Comparison of ENCODE assay signal across 2 cellular contexts in the genomic region with DNA sequence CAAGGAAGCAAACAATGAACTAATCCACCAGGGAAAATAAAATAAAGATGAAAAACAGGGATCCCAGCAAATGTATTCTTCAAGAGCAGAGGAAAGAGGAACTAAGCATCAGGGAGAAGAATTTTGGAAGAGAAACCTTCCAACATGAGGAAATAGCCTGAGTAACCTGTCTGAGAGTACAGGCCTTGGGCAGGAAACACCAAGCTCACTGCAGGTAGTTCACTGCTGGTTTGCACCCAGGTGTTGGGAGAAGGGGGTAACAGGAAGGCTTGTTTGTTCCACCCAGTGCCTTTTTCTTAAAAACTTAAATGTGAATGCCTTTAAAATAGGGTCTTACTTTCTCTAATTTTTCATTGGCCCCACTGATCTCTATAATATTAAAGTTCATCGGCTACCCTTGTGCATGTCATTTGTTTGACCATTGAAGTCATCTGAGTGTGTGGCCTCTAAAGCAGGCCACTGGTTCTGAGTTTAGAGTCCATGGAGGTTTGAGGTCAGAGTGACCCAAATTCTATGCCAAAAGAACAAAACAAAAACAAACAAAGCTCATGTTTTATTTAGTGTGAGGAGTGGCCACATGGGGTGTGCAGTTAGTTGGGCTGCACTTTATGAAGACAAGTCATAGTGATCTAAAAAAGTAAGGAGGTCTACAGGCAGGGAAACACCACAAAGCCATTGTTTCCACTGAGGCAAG.
A peak's percentile ranks its signal among the peaks of the same experiment; 100 is the strongest.
TF ChIP-seq lines count a peak whose summit lies in the region.

No MANE protein-coding gene starts in this region.

TF ChIP-seq in liver, 16 proteins besides CTCF, POLR2A, EP300 and RAD21:
- TF ChIP-seq RXRA (IDR thresholded peaks at IDR 0.05) (peak; percentile 93 to 96), FOXA1 (IDR thresholded peaks at IDR 0.05) (no peak), HNF4A (conservative IDR thresholded peaks at IDR 0.05) (peak; percentile 91), GABPA (IDR thresholded peaks at IDR 0.05 in 1 of 2, conservative IDR thresholded peaks at IDR 0.05 in 1 of 2) (no peak), NR2F2 (IDR thresholded peaks at IDR 0.05) (peak; percentile 51), SP1 (IDR thresholded peaks at IDR 0.05) (peak; percentile 89), HNF4G (IDR thresholded peaks at IDR 0.05) (peak; percentile 61), FOXA2 (IDR thresholded peaks at IDR 0.05) (peak; percentile 44), TAF1 (conservative IDR thresholded peaks at IDR 0.05) (no peak), JUND (IDR thresholded peaks at IDR 0.05) (peak in 1 of 2 donors; percentile 49), YY1 (IDR thresholded peaks at IDR 0.05) (peak; percentile 74), EGR1 (IDR thresholded peaks at IDR 0.05; ENCODE audit: low read depth in 2 of 2) (peak in 1 of 2 donors; percentile 38)
- TF ChIP-seq, protein P1, sequence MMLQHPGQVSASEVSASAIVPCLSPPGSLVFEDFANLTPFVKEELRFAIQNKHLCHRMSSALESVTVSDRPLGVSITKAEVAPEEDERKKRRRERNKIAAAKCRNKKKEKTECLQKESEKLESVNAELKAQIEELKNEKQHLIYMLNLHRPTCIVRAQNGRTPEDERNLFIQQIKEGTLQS (IDR thresholded peaks at IDR 0.05) = no peak
- TF ChIP-seq, protein P2, sequence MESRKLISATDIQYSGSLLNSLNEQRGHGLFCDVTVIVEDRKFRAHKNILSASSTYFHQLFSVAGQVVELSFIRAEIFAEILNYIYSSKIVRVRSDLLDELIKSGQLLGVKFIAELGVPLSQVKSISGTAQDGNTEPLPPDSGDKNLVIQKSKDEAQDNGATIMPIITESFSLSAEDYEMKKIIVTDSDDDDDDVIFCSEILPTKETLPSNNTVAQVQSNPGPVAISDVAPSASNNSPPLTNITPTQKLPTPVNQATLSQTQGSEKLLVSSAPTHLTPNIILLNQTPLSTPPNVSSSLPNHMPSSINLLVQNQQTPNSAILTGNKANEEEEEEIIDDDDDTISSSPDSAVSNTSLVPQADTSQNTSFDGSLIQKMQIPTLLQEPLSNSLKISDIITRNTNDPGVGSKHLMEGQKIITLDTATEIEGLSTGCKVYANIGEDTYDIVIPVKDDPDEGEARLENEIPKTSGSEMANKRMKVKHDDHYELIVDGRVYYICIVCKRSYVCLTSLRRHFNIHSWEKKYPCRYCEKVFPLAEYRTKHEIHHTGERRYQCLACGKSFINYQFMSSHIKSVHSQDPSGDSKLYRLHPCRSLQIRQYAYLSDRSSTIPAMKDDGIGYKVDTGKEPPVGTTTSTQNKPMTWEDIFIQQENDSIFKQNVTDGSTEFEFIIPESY (IDR thresholded peaks at IDR 0.05) = peak; percentile 41
- TF ChIP-seq, protein P3, sequence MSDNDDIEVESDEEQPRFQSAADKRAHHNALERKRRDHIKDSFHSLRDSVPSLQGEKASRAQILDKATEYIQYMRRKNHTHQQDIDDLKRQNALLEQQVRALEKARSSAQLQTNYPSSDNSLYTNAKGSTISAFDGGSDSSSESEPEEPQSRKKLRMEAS (IDR thresholded peaks at IDR 0.05) = peak; percentile 65
- TF ChIP-seq, protein P4, sequence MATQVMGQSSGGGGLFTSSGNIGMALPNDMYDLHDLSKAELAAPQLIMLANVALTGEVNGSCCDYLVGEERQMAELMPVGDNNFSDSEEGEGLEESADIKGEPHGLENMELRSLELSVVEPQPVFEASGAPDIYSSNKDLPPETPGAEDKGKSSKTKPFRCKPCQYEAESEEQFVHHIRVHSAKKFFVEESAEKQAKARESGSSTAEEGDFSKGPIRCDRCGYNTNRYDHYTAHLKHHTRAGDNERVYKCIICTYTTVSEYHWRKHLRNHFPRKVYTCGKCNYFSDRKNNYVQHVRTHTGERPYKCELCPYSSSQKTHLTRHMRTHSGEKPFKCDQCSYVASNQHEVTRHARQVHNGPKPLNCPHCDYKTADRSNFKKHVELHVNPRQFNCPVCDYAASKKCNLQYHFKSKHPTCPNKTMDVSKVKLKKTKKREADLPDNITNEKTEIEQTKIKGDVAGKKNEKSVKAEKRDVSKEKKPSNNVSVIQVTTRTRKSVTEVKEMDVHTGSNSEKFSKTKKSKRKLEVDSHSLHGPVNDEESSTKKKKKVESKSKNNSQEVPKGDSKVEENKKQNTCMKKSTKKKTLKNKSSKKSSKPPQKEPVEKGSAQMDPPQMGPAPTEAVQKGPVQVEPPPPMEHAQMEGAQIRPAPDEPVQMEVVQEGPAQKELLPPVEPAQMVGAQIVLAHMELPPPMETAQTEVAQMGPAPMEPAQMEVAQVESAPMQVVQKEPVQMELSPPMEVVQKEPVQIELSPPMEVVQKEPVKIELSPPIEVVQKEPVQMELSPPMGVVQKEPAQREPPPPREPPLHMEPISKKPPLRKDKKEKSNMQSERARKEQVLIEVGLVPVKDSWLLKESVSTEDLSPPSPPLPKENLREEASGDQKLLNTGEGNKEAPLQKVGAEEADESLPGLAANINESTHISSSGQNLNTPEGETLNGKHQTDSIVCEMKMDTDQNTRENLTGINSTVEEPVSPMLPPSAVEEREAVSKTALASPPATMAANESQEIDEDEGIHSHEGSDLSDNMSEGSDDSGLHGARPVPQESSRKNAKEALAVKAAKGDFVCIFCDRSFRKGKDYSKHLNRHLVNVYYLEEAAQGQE (IDR thresholded peaks at IDR 0.05) = no peak

TF ChIP-seq in HepG2, 621 proteins besides CTCF, POLR2A, EP300 and RAD21:
- no peak for TF ChIP-seq KLF11 (CRISPR knock-in tag; IDR thresholded peaks at IDR 0.05)
- TF ChIP-seq, protein P5, sequence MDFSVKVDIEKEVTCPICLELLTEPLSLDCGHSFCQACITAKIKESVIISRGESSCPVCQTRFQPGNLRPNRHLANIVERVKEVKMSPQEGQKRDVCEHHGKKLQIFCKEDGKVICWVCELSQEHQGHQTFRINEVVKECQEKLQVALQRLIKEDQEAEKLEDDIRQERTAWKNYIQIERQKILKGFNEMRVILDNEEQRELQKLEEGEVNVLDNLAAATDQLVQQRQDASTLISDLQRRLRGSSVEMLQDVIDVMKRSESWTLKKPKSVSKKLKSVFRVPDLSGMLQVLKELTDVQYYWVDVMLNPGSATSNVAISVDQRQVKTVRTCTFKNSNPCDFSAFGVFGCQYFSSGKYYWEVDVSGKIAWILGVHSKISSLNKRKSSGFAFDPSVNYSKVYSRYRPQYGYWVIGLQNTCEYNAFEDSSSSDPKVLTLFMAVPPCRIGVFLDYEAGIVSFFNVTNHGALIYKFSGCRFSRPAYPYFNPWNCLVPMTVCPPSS (IDR thresholded peaks at IDR 0.05) = no peak
- no peak for TF ChIP-seq ARNT (IDR thresholded peaks at IDR 0.05)
- TF ChIP-seq PAF1 (CRISPR knock-in tag; IDR thresholded peaks at IDR 0.05) = no peak
- no peak for TF ChIP-seq MBNL3 (CRISPR knock-in tag; conservative IDR thresholded peaks at IDR 0.05)
- TF ChIP-seq, protein P6, sequence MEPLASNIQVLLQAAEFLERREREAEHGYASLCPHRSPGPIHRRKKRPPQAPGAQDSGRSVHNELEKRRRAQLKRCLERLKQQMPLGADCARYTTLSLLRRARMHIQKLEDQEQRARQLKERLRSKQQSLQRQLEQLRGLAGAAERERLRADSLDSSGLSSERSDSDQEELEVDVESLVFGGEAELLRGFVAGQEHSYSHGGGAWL (CRISPR knock-in tag; IDR thresholded peaks at IDR 0.05) = no peak
- TF ChIP-seq MED13 (CRISPR knock-in tag; IDR thresholded peaks at IDR 0.05) = no peak
- TF ChIP-seq MAFF (IDR thresholded peaks at IDR 0.05; ENCODE audit: low read depth, low read length) = no peak
- TF ChIP-seq GLI4 (CRISPR knock-in tag; IDR thresholded peaks at IDR 0.05; ENCODE audit: borderline replicate concordance) = no peak
- no peak for TF ChIP-seq ASH2L (IDR thresholded peaks at IDR 0.05; ENCODE audit: insufficient read length, low read depth, low read length)
- no peak for TF ChIP-seq ZNF557 (CRISPR knock-in tag; IDR thresholded peaks at IDR 0.05)
- TF ChIP-seq ZNF30 (CRISPR knock-in tag; IDR thresholded peaks at IDR 0.05) = no peak
